Comparison of ENCODE assay signal across 16 cellular contexts in genomic region chr7:68865351-68865885, GRCh38.
"Had no signal": no experiment of that assay in that cellular context is flagged by ENCODE, and none has a peak within 500 bp of the region (broad histone marks: within the 10 kb centered on the region; RNA-seq: fewer than 3 reads in every experiment).

No MANE protein-coding gene starts in this region.

- H3K9me3 ChIP-seq: tibial nerve, vagina had no signal

- DNase-seq: activated CD4-positive, alpha-beta T cell treated with anti-CD3 and anti-CD28 coated beads, Interleukin-2, amount 50 U/mL, for 48 hours; activated T-cell treated with anti-CD3 and anti-CD28 coated beads, Interleukin-2, amount 50 U/mL, for 1 hour; amniotic stem cell; brain microvascular endothelial cell; effector CD8-positive, alpha-beta T cell; head of caudate nucleus; kidney glomerular epithelial cell; nucleus accumbens; posterior cingulate gyrus; retina; stimulated activated CD4-positive, alpha-beta T cell treated with anti-CD3 and anti-CD28 coated beads, Interleukin-2, amount 100 ng/mL, for 48 hours; T1000 had no signal

- H3K4me1 ChIP-seq: tibial nerve, vagina had no signal

- H3K27ac ChIP-seq: brain microvascular endothelial cell, tibial nerve, vagina, VCaP had no signal

- FAIRE-seq: frontal cortex had no signal

- H3K36me3 ChIP-seq: brain microvascular endothelial cell, tibial nerve, vagina had no signal

- H3K4me3 ChIP-seq: tibial nerve, vagina had no signal

- H3K27me3 ChIP-seq: brain microvascular endothelial cell, tibial nerve, vagina had no signal
